16 cellular contexts compared by ENCODE assay signal in the genomic region with DNA sequence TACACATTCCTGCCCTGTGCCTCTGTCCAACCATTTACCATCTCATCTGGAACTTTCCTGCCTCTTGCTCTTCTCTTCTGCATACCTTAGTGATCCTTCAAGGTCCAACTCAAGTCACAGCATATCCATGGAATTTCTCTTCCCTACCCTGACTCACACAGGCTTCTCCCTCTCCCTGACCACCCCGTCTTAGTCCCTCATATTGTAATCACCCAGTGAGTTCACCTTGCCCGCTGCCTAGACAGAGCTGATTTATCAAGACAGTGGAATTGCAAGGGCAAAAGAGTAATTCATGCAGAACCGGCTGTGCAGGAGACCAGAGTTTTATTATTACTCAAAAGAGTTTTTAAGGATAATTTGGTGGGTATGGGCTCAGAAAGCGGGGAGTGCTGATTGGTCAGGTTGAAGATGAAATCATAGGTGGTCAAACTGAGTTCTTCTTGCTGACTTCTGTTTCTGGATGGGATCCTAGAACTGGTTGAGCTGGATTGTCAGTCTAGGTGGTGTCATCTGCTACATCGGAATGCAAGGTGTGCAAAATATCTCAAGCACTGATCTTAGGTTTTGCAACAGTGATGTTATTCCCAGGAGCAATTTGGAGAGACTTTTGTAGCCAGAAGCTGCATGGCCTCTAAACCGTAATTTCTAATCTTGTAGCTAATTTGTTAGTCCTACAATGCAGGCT.
"Had no signal": no experiment of that assay in that cellular context is flagged by ENCODE, and none has a peak within 500 bp of the region (broad histone marks: within the 10 kb centered on the region; RNA-seq: fewer than 3 reads in every experiment).

No MANE protein-coding gene starts in this region.

- H3K9me3 ChIP-seq: esophagus muscularis mucosa, prostate gland, right atrium auricular region, transverse colon had no signal

- H3K4me3 Mint-ChIP-seq: activated CD4-positive, alpha-beta memory T cell treated with anti-CD3 and anti-CD28 coated beads, Interleukin-2, amount 10 ng/mL, durations not matched to agents 7 days and 5 days; activated CD4-positive, alpha-beta T cell treated with anti-CD3 and anti-CD28 coated beads for 36 hours; activated naive CD8-positive, alpha-beta T cell treated with anti-CD3 and anti-CD28 coated beads for 36 hours; activated T-helper 17 cell treated with anti-CD3 and anti-CD28 coated beads, Interleukin-2, amount 50 U/mL, for 72 hours; naive B cell; neural crest cell; stimulated activated naive CD8-positive, alpha-beta T cell treated with anti-CD3 and anti-CD28 coated beads, Interleukin-15, Interleukin-2, amounts not matched to agents 100 ng/mL and 50 ng/mL, for 24 hours had no signal

- H3K36me3 Mint-ChIP-seq: activated naive CD8-positive, alpha-beta T cell treated with anti-CD3 and anti-CD28 coated beads for 36 hours; naive B cell had no signal

- H3K27ac ChIP-seq: esophagus muscularis mucosa, prostate gland, right atrium auricular region, transverse colon had no signal

- H3K4me1 ChIP-seq: prostate gland, right atrium auricular region had no signal

- H3K4me3 ChIP-seq: esophagus muscularis mucosa, lung, prostate gland, right atrium auricular region, transverse colon had no signal

- H3K36me3 ChIP-seq: esophagus muscularis mucosa, prostate gland, right atrium auricular region, transverse colon had no signal

- DNase-seq: activated CD4-positive, alpha-beta memory T cell treated with anti-CD3 and anti-CD28 coated beads, Interleukin-2, amount 10 ng/mL, durations not matched to agents 7 days and 5 days; activated CD4-positive, alpha-beta T cell treated with anti-CD3 and anti-CD28 coated beads for 36 hours; activated naive CD4-positive, alpha-beta T cell; activated naive CD8-positive, alpha-beta T cell treated with anti-CD3 and anti-CD28 coated beads for 36 hours; activated T-cell treated with anti-CD3 and anti-CD28 coated beads, Interleukin-2, amount 50 U/mL, for 1 hour; amniotic stem cell; central memory CD4-positive, alpha-beta T cell; naive B cell; transverse colon had no signal

- H3K4me1 Mint-ChIP-seq: activated naive CD8-positive, alpha-beta T cell treated with anti-CD3 and anti-CD28 coated beads for 36 hours; activated T-helper 17 cell treated with anti-CD3 and anti-CD28 coated beads, Interleukin-2, amount 50 U/mL, for 72 hours had no signal

- ATAC-seq: activated CD4-positive, alpha-beta T cell treated with anti-CD3 and anti-CD28 coated beads for 36 hours; activated T-helper 17 cell treated with anti-CD3 and anti-CD28 coated beads, Interleukin-2, amount 50 U/mL, for 72 hours had no signal

- H3K27me3 ChIP-seq: right atrium auricular region had no signal

- H3K9me3 Mint-ChIP-seq: activated CD4-positive, alpha-beta memory T cell treated with anti-CD3 and anti-CD28 coated beads, Interleukin-2, amount 10 ng/mL, durations not matched to agents 7 days and 5 days; activated naive CD8-positive, alpha-beta T cell treated with anti-CD3 and anti-CD28 coated beads for 36 hours; activated T-helper 17 cell treated with anti-CD3 and anti-CD28 coated beads, Interleukin-2, amount 50 U/mL, for 72 hours; neural crest cell; stimulated activated naive CD8-positive, alpha-beta T cell treated with anti-CD3 and anti-CD28 coated beads, Interleukin-15, Interleukin-2, amounts not matched to agents 100 ng/mL and 50 ng/mL, for 24 hours had no signal

- H3K27ac Mint-ChIP-seq: activated CD4-positive, alpha-beta memory T cell treated with anti-CD3 and anti-CD28 coated beads, Interleukin-2, amount 10 ng/mL, durations not matched to agents 7 days and 5 days; activated CD4-positive, alpha-beta T cell treated with anti-CD3 and anti-CD28 coated beads for 36 hours; activated naive CD8-positive, alpha-beta T cell treated with anti-CD3 and anti-CD28 coated beads for 36 hours; activated T-helper 17 cell treated with anti-CD3 and anti-CD28 coated beads, Interleukin-2, amount 50 U/mL, for 72 hours; naive B cell; stimulated activated naive CD8-positive, alpha-beta T cell treated with anti-CD3 and anti-CD28 coated beads, Interleukin-15, Interleukin-2, amounts not matched to agents 100 ng/mL and 50 ng/mL, for 24 hours had no signal
